1 cellular context compared by ENCODE assay signal in the genomic region with DNA sequence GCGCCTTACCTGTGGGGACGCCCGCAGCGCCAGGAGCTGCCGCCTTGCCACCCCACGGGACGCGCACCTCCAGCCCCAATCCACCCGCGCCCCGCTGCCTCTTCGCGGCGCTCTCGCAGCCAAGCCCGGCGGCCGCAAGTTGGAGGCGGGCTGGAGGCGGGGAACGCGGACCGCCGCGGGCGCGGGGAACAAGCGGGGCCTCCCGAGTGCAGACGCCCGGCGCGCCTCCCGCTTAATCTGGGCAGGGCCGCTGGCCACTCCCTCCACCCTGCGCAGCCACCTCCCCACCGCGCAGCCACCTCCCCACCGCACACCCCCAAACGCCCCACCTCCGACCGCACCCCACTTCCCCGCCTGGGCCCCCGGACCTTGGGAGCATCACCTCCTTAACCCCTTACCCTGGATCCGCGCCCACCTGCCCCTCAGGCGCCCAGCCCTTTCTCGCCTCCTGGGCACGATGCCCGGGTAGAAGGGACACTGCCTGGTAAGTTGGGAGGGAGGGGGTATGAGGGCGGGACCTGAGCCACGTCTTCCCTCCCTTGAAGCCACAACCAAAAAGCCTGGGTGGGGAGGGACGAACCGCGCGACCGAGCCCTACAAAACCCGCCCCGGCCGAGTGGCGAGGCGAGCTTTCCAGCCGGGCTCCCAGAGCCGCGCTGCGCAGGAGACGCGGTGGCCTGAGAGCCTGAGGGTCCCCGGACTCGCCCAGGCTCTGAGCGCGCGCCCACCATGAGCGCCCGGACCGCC.
TF ChIP-seq lines count a peak whose summit lies in the region.

Gene COL4A3, plus strand, starts transcription at position 627 of the 747 bp plus-strand sequence. Its CDS starts 103 bp downstream, at position 730.
Gene COL4A4, minus strand, starts transcription at position 208 of the 747 bp plus-strand sequence. CDS start 16,722 bp downstream, outside the sequence.

TF ChIP-seq in H1, 55 proteins besides CTCF, POLR2A, EP300 and RAD21:
- no peak for TF ChIP-seq SP4 (IDR thresholded peaks at IDR 0.05; ENCODE audit: low read length)
- no peak for TF ChIP-seq SP2 (IDR thresholded peaks at IDR 0.05; ENCODE audit: low read length)
- peak; percentile 62 for TF ChIP-seq EZH2 (IDR thresholded peaks at IDR 0.05; ENCODE audit: low read depth, low read length, severe bottlenecking)
- no peak for TF ChIP-seq POU5F1 (IDR thresholded peaks at IDR 0.05; ENCODE audit: low read depth, low read length)
- TF ChIP-seq JUN (IDR thresholded peaks at IDR 0.05; ENCODE audit: low read depth, low read length), result no peak
- no peak for TF ChIP-seq NANOG (IDR thresholded peaks at IDR 0.05; ENCODE audit: insufficient read depth, low read depth, low read length, poor library complexity, severe bottlenecking)
- TF ChIP-seq SIN3A (conservative IDR thresholded peaks at IDR 0.05 in 1 of 2, IDR thresholded peaks at IDR 0.05 in 1 of 2; ENCODE audit: low read depth in 1 of 2, low read length in 2 of 2), result no peak
- no peak for TF ChIP-seq SP1 (IDR thresholded peaks at IDR 0.05; ENCODE audit: low read depth, low read length)
- no peak for TF ChIP-seq ASH2L (IDR thresholded peaks at IDR 0.05; ENCODE audit: low read length)
- peak; percentile 58 for TF ChIP-seq SUZ12 (IDR thresholded peaks at IDR 0.05; ENCODE audit: low read length)
- no peak for TF ChIP-seq MAFK (IDR thresholded peaks at IDR 0.05; ENCODE audit: low read depth, low read length)
- no peak for TF ChIP-seq TBP (IDR thresholded peaks at IDR 0.05; ENCODE audit: low read depth, low read length)
- TF ChIP-seq, protein P1, sequence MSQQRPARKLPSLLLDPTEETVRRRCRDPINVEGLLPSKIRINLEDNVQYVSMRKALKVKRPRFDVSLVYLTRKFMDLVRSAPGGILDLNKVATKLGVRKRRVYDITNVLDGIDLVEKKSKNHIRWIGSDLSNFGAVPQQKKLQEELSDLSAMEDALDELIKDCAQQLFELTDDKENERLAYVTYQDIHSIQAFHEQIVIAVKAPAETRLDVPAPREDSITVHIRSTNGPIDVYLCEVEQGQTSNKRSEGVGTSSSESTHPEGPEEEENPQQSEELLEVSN (IDR thresholded peaks at IDR 0.05), result peak; percentile 70
- TF ChIP-seq, protein P2, sequence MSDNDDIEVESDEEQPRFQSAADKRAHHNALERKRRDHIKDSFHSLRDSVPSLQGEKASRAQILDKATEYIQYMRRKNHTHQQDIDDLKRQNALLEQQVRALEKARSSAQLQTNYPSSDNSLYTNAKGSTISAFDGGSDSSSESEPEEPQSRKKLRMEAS (IDR thresholded peaks at IDR 0.05), result peak; percentile 26; the same call in 1 of the 2 replicates
- 0 out of 2 replicates have a peak, but pooled peaks have one; percentile 9 for TF ChIP-seq PHF8 (conservative IDR thresholded peaks at IDR 0.05; ENCODE audit: low read depth, low read length)
- no peak for TF ChIP-seq CTBP2 (IDR thresholded peaks at IDR 0.05; ENCODE audit: borderline replicate concordance, insufficient read depth, insufficient read length, low read length)
- TF ChIP-seq SIRT6 (IDR thresholded peaks at IDR 0.05; ENCODE audit: low read length), result no peak
- no peak for TF ChIP-seq TCF12 (IDR thresholded peaks at IDR 0.05; ENCODE audit: low read depth, low read length)
- peak; percentile 76 for TF ChIP-seq KDM4A (IDR thresholded peaks at IDR 0.05; ENCODE audit: low read depth, low read length, severe bottlenecking)
- 0 out of 2 replicates have a peak, but pooled peaks have one; percentile 46 for TF ChIP-seq RBBP5 (IDR thresholded peaks at IDR 0.05; ENCODE audit: borderline replicate concordance, low read depth, low read length)
- TF ChIP-seq BRCA1 (IDR thresholded peaks at IDR 0.05; ENCODE audit: low read depth, low read length), result no peak
- 0 out of 2 replicates have a peak, but pooled peaks have one; percentile 16 for TF ChIP-seq TAF1 (IDR thresholded peaks at IDR 0.05; ENCODE audit: low read depth, low read length)
- TF ChIP-seq CHD1 (IDR thresholded peaks at IDR 0.05; ENCODE audit: low read depth, low read length), result no peak
- no peak for TF ChIP-seq TAF7 (optimal IDR thresholded peaks at IDR 0.05; ENCODE audit: borderline replicate concordance, low read depth, low read length)
- no peak for TF ChIP-seq RNF2 (IDR thresholded peaks at IDR 0.05; ENCODE audit: borderline replicate concordance, low read depth, low read length, missing control alignments, poor library complexity, severe bottlenecking)
- no peak for TF ChIP-seq BACH1 (IDR thresholded peaks at IDR 0.05; ENCODE audit: low read length)
- no peak for TF ChIP-seq CBX5 (IDR thresholded peaks at IDR 0.05; ENCODE audit: low read depth, low read length)
